In genomic region chr20:51411867-51412266, GRCh38 we compare ENCODE assay signal across 10 cellular contexts.
DNase-seq lines count a peak whose midpoint lies in the region; TF ChIP-seq lines count a peak whose summit lies in the region.
"Had no signal": no experiment of that assay in that cellular context is flagged by ENCODE, and none has a peak within 500 bp of the region (broad histone marks: within the 10 kb centered on the region; RNA-seq: fewer than 3 reads in every experiment).

No MANE protein-coding gene starts in this region.

- peaks cover 9% of the 10 kb centered on the region for H3K4me1 Mint-ChIP-seq in nephron
- peaks cover 4% of the 10 kb centered on the region for H3K4me1 Mint-ChIP-seq in type B pancreatic cell (ENCODE audit: unreplicated experiment)

- H3K36me3 Mint-ChIP-seq in nephron (ENCODE audit: low read depth) (no peaks in the 10 kb centered on the region), type B pancreatic cell (peaks cover 7% of the 10 kb centered on the region)

- H3K4me3 Mint-ChIP-seq in nephron (no peak overlapping the region), type B pancreatic cell (no peak overlapping the region)

- DNase-seq in BE2C (no peak), brain microvascular endothelial cell (no peak), SK-N-DZ (ENCODE audit: low spot score) (no peak), HAP-1 (ENCODE audit: low spot score in 2 of 2) (no peak), SIG-M5 (lab: John Stamatoyannopoulos, UW) (no peak), type B pancreatic cell (ENCODE audit: extremely low spot score, unreplicated experiment) (no peak)
- DNase-seq: Calu3, MM.1S had no signal

- H3K27me3 ChIP-seq in BE2C (no peaks in the 10 kb centered on the region), HUES6 (ENCODE audit: control insufficient read depth, insufficient read depth, low read length) (no peaks in the 10 kb centered on the region), brain microvascular endothelial cell (replicated peaks) (no peaks in the 10 kb centered on the region), HAP-1 (ENCODE audit: low read depth) (no peaks in the 10 kb centered on the region)

- no peaks in the 10 kb centered on the region for H3K36me3 ChIP-seq in BE2C
- H3K36me3 ChIP-seq in HUES6 (ENCODE audit: control insufficient read depth, insufficient read depth, low read length): no peaks in the 10 kb centered on the region
- no peaks in the 10 kb centered on the region for H3K36me3 ChIP-seq in brain microvascular endothelial cell (replicated peaks)
- no peaks in the 10 kb centered on the region for H3K36me3 ChIP-seq in HAP-1 (replicated peaks)

- H3K9ac ChIP-seq in HUES6 (ENCODE audit: low read length): peak overlapping the region; percentile 54

- H3K27me3 Mint-ChIP-seq in nephron (ENCODE audit: low read depth): peaks cover 27% of the 10 kb centered on the region
- H3K27me3 Mint-ChIP-seq in type B pancreatic cell: no peaks in the 10 kb centered on the region

- H3K27ac ChIP-seq in HUES6 (ENCODE audit: low read depth, low read length) (no peak overlapping the region; the same call in 1 of the 2 replicates), brain microvascular endothelial cell (peak overlapping the region; percentile 68)

- TF ChIP-seq CTCF in BE2C (IDR thresholded peaks at IDR 0.05; ENCODE audit: low read depth, low read length) (0 out of 2 replicates have a peak, but pooled peaks have one; percentile 11), brain microvascular endothelial cell (IDR thresholded peaks at IDR 0.05; ENCODE audit: low read depth, low read length, missing control alignments) (no peak), nephron (IDR thresholded peaks at IDR 0.05; ENCODE audit: unreplicated experiment in 3 of 3) (no peak), type B pancreatic cell (conservative IDR thresholded peaks at IDR 0.05) (no peak)

- 0 out of 2 replicates have a peak, but pooled peaks cover 3% of the 10 kb centered on the region for H3K9me3 ChIP-seq in BE2C
- no peaks in the 10 kb centered on the region; the same call in 1 of the 2 replicates for H3K9me3 ChIP-seq in HUES6 (ENCODE audit: control insufficient read depth, insufficient read depth, low read depth, low read length)
- no peaks in the 10 kb centered on the region for H3K9me3 ChIP-seq in HAP-1

- in situ Hi-C loops in brain microvascular endothelial cell (cut with HindIII; ENCODE audit: low pct_ligation_motif_present, low sequenced_read_pairs) (no loop called here), HAP-1 (cut with MboI; ENCODE audit: low sequenced_read_pairs) (no loop called here)

- H3K4me3 ChIP-seq in BE2C (ENCODE audit: low read depth, low read length) (no peak overlapping the region), HUES6 (ENCODE audit: low read depth, low read length) (no peak overlapping the region), brain microvascular endothelial cell (ENCODE audit: low read depth, low read length) (no peak overlapping the region), HAP-1 (no peak overlapping the region)

- peaks cover 3% of the 10 kb centered on the region for H3K9me3 Mint-ChIP-seq in nephron
- H3K9me3 Mint-ChIP-seq in type B pancreatic cell: peaks cover 3% of the 10 kb centered on the region

- H3K4me1 ChIP-seq in BE2C (no peaks in the 10 kb centered on the region), HUES6 (ENCODE audit: control insufficient read depth, insufficient read depth, low read length) (peaks cover 18% of the 10 kb centered on the region), HAP-1 (no peaks in the 10 kb centered on the region)

- H3K27ac Mint-ChIP-seq in nephron (peak overlapping the region; percentile 23 to 48 (median 35)), type B pancreatic cell (no peak overlapping the region)
